9 cellular contexts compared by ENCODE assay signal in genomic region chr19:39083983-39084731, GRCh38. TPM values are rescaled to one million over a fixed set of nuclear protein-coding genes. Genes with fewer than 3 reads are reported as not detected.
DNase-seq lines count a peak whose midpoint lies in the region; ATAC-seq and TF ChIP-seq lines count a peak whose summit lies in the region.
"Had no signal": no experiment of that assay in that cellular context is flagged by ENCODE, and none has a peak within 500 bp of the region (broad histone marks: within the 10 kb centered on the region; RNA-seq: fewer than 3 reads in every experiment).

ACP7 (plus strand) TSS chr19:39084368; CDS start chr19:39085270, 902 bp downstream.

- intact Hi-C loops in PC-3 (cut with micrococcal nuclease): no loop called here

- H3K36me3 Mint-ChIP-seq in activated naive CD4-positive, alpha-beta T cell treated with anti-CD3 and anti-CD28 coated beads, Interleukin-2, amount 10 ng/mL, durations not matched to agents 7 days and 5 days: no peaks in the 10 kb centered on the region

- peaks cover 25% of the 10 kb centered on the region for H3K79me2 ChIP-seq in PC-3 (ENCODE audit: low read length)

- peak within 1 kb of the TSS; percentile 90 for H3K4me2 ChIP-seq in PC-3 (ENCODE audit: low read length)

- H3K4me1 ChIP-seq in PC-3 (ENCODE audit: insufficient read depth, low read length): peaks cover 17% of the 10 kb centered on the region

- DNase-seq in PC-3 (peak; percentile 32), SHP77 (lab: John Stamatoyannopoulos, UW) (no peak), SKM-1 treated with dmso at 0.1 percent for 144 hours (lab: John Stamatoyannopoulos, UW; ENCODE audit: unreplicated experiment) (no peak), HT-29 (ENCODE audit: low spot score) (no peak)
- DNase-seq in activated naive CD4-positive, alpha-beta T cell treated with anti-CD3 and anti-CD28 coated beads, Interleukin-2, amount 10 ng/mL, durations not matched to agents 7 days and 5 days: peak; percentile 28
- peak; percentile 21 for DNase-seq in stimulated activated naive CD8-positive, alpha-beta T cell treated with anti-CD3 and anti-CD28 coated beads, Interleukin-15, Interleukin-2, amounts not matched to agents 100 U/mL and 50 U/mL, for 24 hours

- ATAC-seq in PC-3 (peak; percentile 54), GM18502 (IDR thresholded peaks at IDR 0.05; ENCODE audit: poor library complexity, unreplicated experiment) (no peak)
- ATAC-seq in stimulated activated naive CD8-positive, alpha-beta T cell treated with anti-CD3 and anti-CD28 coated beads, Interleukin-15, Interleukin-2, amounts not matched to agents 100 U/mL and 50 U/mL, for 24 hours: peak; percentile 61

- H3K9me3 ChIP-seq in PC-3 (ENCODE audit: low read length): no peaks in the 10 kb centered on the region

- H3K27me3 Mint-ChIP-seq in activated naive CD4-positive, alpha-beta T cell treated with anti-CD3 and anti-CD28 coated beads, Interleukin-2, amount 10 ng/mL, durations not matched to agents 7 days and 5 days: peaks cover 83% of the 10 kb centered on the region

- peak within 1 kb of the TSS; percentile 78 for H3K9ac ChIP-seq in PC-3 (ENCODE audit: low read length)

- H3K27ac ChIP-seq in PC-3 (ENCODE audit: low read length): peak within 1 kb of the TSS; percentile 56

- H3K27ac Mint-ChIP-seq in activated naive CD4-positive, alpha-beta T cell treated with anti-CD3 and anti-CD28 coated beads, Interleukin-2, amount 10 ng/mL, durations not matched to agents 7 days and 5 days: peak within 1 kb of the TSS; percentile 69

- TF ChIP-seq CTCF in PC-3 (conservative IDR thresholded peaks at IDR 0.05; ENCODE audit: low read depth, low read length): no peak

- H2AFZ ChIP-seq in PC-3 (ENCODE audit: low read length): peak within 1 kb of the TSS; percentile 82

- H3K4me3 ChIP-seq in PC-3 (ENCODE audit: low read length) (peak within 1 kb of the TSS; percentile 93), iPS-11a (ENCODE audit: low read depth, low read length) (peak within 1 kb of the TSS; percentile 53)
- H3K4me3 ChIP-seq: lung had no signal

- no peaks in the 10 kb centered on the region for H3K36me3 ChIP-seq in PC-3 (ENCODE audit: low read depth, low read length)

- H3K4me3 Mint-ChIP-seq in activated naive CD4-positive, alpha-beta T cell treated with anti-CD3 and anti-CD28 coated beads, Interleukin-2, amount 10 ng/mL, durations not matched to agents 7 days and 5 days: no peak within 1 kb of the TSS

- H3K9me2 ChIP-seq in PC-3 (replicated peaks; ENCODE audit: low read length): no peaks in the 10 kb centered on the region

- BruUV-seq in PC-3 (replicated peaks; lab: Mats Ljungman, UMichigan): no TSS peak

- no peaks in the 10 kb centered on the region for H4K20me1 ChIP-seq in PC-3 (ENCODE audit: low read length)

- peaks cover 4% of the 10 kb centered on the region for H3F3A ChIP-seq in PC-3 (ENCODE audit: low read length, unreplicated experiment)

- H3K4me1 Mint-ChIP-seq in activated naive CD4-positive, alpha-beta T cell treated with anti-CD3 and anti-CD28 coated beads, Interleukin-2, amount 10 ng/mL, durations not matched to agents 7 days and 5 days: peaks cover 18% of the 10 kb centered on the region

- H3K9me3 Mint-ChIP-seq in activated naive CD4-positive, alpha-beta T cell treated with anti-CD3 and anti-CD28 coated beads, Interleukin-2, amount 10 ng/mL, durations not matched to agents 7 days and 5 days: no peaks in the 10 kb centered on the region

- POLR2A ChIA-PET in PC-3 (lab: Charles Lee; ENCODE audit: unreplicated experiment): interaction anchor here (0.6 kb wide), 1 partner anchor 9 kb away, joined by 4 read pairs; no protein-coding TSS in a partner anchor

- no peaks in the 10 kb centered on the region for H3K27me3 ChIP-seq in PC-3 (ENCODE audit: low read length)

- CTCF ChIA-PET in PC-3 (lab: Charles Lee): interaction anchor here (0.7 kb wide), 1 partner anchor 246 kb away, joined by 3 read pairs; no protein-coding TSS in a partner anchor
- CTCF ChIA-PET in activated naive CD4-positive, alpha-beta T cell treated with anti-CD3 and anti-CD28 coated beads, Interleukin-2, amount 10 ng/mL, durations not matched to agents 7 days and 5 days (lab: Charles Lee): interaction anchor here (1.3 kb wide), 1 partner anchor 26 kb away, joined by 3 read pairs; no protein-coding TSS in a partner anchor

RNA-seq across cellular contexts. Expression of gene ACP7, which starts in this region (rescaled TPM):
- total RNA-seq in PC-3 (2014; rRNA removed): 3.4 and 5.0 TPM in 2 replicates
- not detected in 2 replicates for total RNA-seq in HT-29 (2014; rRNA removed; shearing (Covaris generic))
- total RNA-seq: lung had no signal

Comparison
In these comparisons a context has a peak if more than half of its experiments do, and no peak if none do; other contexts are left out.
1. DNase-seq: peak in PC-3 (single experiment), activated naive CD4-positive, alpha-beta T cell treated with anti-CD3 and anti-CD28 coated beads, Interleukin-2, amount 10 ng/mL, durations not matched to agents 7 days and 5 days (single experiment) and stimulated activated naive CD8-positive, alpha-beta T cell treated with anti-CD3 and anti-CD28 coated beads, Interleukin-15, Interleukin-2, amounts not matched to agents 100 U/mL and 50 U/mL, for 24 hours (single experiment); none in SHP77 (0 of 2), SKM-1 treated with dmso at 0.1 percent for 144 hours (single experiment) and HT-29 (single experiment).